Comparison of ENCODE assay signal across 8 cellular contexts in the genomic region with DNA sequence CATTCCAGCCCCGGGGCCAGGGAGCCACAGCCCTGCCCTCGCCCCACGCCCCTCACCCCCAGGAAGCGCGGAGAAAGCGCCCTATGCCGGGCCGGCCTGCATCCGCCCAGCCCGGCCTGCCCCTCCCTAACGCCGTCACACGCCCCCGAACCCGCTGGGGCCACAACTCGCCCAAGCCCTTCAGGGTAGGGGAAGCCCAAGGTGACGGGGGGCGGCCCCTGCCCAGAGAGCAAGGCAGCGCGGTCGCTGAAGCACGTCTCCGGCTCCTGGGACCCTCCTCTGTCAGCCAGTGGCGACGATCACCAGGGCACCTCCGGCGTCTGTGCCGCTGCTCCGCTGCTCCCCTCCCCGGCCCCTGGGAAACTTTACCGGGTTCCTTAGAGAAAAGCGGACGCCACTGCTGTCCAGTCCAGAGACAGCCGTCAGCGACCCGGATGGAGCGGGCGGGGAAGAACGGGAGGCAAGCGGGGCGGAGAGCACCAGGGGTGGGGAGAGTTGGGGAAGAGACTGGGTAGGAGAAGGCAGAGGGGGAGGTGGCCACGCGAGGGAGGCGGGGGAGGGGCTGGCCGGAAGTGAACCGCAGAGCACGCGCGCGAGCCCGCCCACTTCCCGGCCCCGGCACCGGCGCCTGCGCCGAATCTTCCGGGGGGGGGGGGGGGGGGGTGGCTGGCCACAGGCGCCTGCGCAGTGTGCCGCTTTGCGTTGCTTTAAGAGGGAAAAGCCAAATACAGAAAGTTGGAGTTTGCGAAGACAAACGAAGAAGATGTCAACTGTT. TPM values are rescaled to one million over a fixed set of nuclear protein-coding genes. Genes with fewer than 3 reads are reported as not detected.
DNase-seq lines count a peak whose midpoint lies in the region; ATAC-seq and TF ChIP-seq lines count a peak whose summit lies in the region.

A gene with protein sequence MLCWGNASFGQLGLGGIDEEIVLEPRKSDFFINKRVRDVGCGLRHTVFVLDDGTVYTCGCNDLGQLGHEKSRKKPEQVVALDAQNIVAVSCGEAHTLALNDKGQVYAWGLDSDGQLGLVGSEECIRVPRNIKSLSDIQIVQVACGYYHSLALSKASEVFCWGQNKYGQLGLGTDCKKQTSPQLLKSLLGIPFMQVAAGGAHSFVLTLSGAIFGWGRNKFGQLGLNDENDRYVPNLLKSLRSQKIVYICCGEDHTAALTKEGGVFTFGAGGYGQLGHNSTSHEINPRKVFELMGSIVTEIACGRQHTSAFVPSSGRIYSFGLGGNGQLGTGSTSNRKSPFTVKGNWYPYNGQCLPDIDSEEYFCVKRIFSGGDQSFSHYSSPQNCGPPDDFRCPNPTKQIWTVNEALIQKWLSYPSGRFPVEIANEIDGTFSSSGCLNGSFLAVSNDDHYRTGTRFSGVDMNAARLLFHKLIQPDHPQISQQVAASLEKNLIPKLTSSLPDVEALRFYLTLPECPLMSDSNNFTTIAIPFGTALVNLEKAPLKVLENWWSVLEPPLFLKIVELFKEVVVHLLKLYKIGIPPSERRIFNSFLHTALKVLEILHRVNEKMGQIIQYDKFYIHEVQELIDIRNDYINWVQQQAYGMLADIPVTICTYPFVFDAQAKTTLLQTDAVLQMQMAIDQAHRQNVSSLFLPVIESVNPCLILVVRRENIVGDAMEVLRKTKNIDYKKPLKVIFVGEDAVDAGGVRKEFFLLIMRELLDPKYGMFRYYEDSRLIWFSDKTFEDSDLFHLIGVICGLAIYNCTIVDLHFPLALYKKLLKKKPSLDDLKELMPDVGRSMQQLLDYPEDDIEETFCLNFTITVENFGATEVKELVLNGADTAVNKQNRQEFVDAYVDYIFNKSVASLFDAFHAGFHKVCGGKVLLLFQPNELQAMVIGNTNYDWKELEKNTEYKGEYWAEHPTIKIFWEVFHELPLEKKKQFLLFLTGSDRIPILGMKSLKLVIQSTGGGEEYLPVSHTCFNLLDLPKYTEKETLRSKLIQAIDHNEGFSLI (minus strand): TSS at position 509 of the 775 bp plus-strand sequence. CDS start 2,175 bp downstream, outside the sequence.

- TF ChIP-seq EP300 in sigmoid colon (IDR thresholded peaks at IDR 0.05), result no peak

- TF ChIP-seq POLR2A in sigmoid colon (IDR thresholded peaks at IDR 0.05), result peak; percentile 70 to 77

- peak; percentile 57 to 63 for DNase-seq in NCI-H524 (lab: John Stamatoyannopoulos, UW)
- no peak for DNase-seq in NCI-H524 treated with DMSO at 0.1 percent for 48 hours (lab: John Stamatoyannopoulos, UW)
- DNase-seq in NCI-H2029 (lab: John Stamatoyannopoulos, UW), result peak; percentile 63
- peak; percentile 94 for DNase-seq in UCSD-AML1 (lab: John Stamatoyannopoulos, UW; ENCODE audit: unreplicated experiment)
- peak; percentile 46 for DNase-seq in iPS DF 4.7 (ENCODE audit: extremely low read depth, low spot score)
- DNase-seq in sigmoid colon, result peak; percentile 98

- ATAC-seq in HG02943 (IDR thresholded peaks at IDR 0.05; ENCODE audit: low read depth, unreplicated experiment), result peak; percentile 89

- H3K36me3 Mint-ChIP-seq in brain, result peaks cover 14% of the 10 kb centered on the region

- H3K4me3 Mint-ChIP-seq in brain, result peak within 1 kb of the TSS; percentile 91 to 99 (median 98)

- TF ChIP-seq CTCF in brain (conservative IDR thresholded peaks at IDR 0.05) (no peak), sigmoid colon (IDR thresholded peaks at IDR 0.05) (no peak)

- WGBS in sigmoid colon, 2 donors, result 0 to 1% methylated on average over 63 to 64 of the region's 64 CpGs

- H3K4me1 ChIP-seq in sigmoid colon, result peaks cover 0 to 41% (median 32%) of the 10 kb centered on the region in 4 donors

- H3K27me3 ChIP-seq in sigmoid colon, result no peaks in the 10 kb centered on the region

- peak within 1 kb of the TSS; percentile 74 to 100 (median 81) for H3K4me3 ChIP-seq in sigmoid colon

- H3K36me3 ChIP-seq in sigmoid colon, result peaks cover 0 to 13% (median 0%) of the 10 kb centered on the region in 4 donors

- intact Hi-C loops in sigmoid colon (cut with DNase I), result loop anchor here (2.0 to 5.0 kb wide), 3 partner anchors 190 to 258 kb away; a partner anchor contains a TSS

- peak within 1 kb of the TSS; percentile 94 to 100 (median 98) for H3K27ac ChIP-seq in sigmoid colon

- H3K4me1 Mint-ChIP-seq in brain, result peaks cover 40% of the 10 kb centered on the region

- H3K27ac Mint-ChIP-seq in brain, result peak within 1 kb of the TSS; percentile 95 to 97 (median 96)

- peaks cover 0 to 4% (median 0%) of the 10 kb centered on the region in 5 experiments for H3K9me3 Mint-ChIP-seq in brain

- peaks cover 12% of the 10 kb centered on the region for H3K27me3 Mint-ChIP-seq in brain

- no peaks in the 10 kb centered on the region for H3K9me3 ChIP-seq in sigmoid colon

RNA-seq across cellular contexts. Expression of the gene that starts here (rescaled TPM):
- polyA plus RNA-seq in brain (ENCODE audit: insufficient read depth, low read depth, low replicate concordance), result 4.6 TPM
- total RNA-seq in sigmoid colon, result 10 to 100 TPM; 49.2 to 54.3 (median 52.0) TPM
- 10 to 100 TPM; 15.0 to 24.2 (median 21.5) TPM for polyA plus RNA-seq in sigmoid colon
